In genomic region chr3:53845881-53846133, GRCh38 we compare ENCODE assay signal across 8 cellular contexts. TPM values are rescaled to one million over a fixed set of nuclear protein-coding genes. Genes with fewer than 3 reads are reported as not detected.
DNase-seq lines count a peak whose midpoint lies in the region; ATAC-seq and TF ChIP-seq lines count a peak whose summit lies in the region.

No MANE protein-coding gene starts in this region.

- no peak overlapping the region for H3K27ac Mint-ChIP-seq in neural crest cell (ENCODE audit: unreplicated experiment)

- no peak for TF ChIP-seq POLR2A in IMR-90 (IDR thresholded peaks at IDR 0.05; ENCODE audit: low read depth, low read length)

- no peaks in the 10 kb centered on the region for H3K36me3 ChIP-seq in BLaER1 treated with 17β-estradiol and CSF1 and Interleukin-3, amounts not matched to agents 10 nM and 100 nM
- H3K36me3 ChIP-seq in IMR-90 (ENCODE audit: control insufficient read depth, insufficient read depth, low read length): no peaks in the 10 kb centered on the region
- H3K36me3 ChIP-seq in effector memory CD4-positive, alpha-beta T cell (ENCODE audit: control insufficient read depth, insufficient read depth, low read length): no peaks in the 10 kb centered on the region

- H4K91ac ChIP-seq in IMR-90 (ENCODE audit: insufficient read depth, low read depth, low read length): no peak overlapping the region

- H2BK20ac ChIP-seq in IMR-90 (ENCODE audit: low read depth, low read length): no peak overlapping the region

- H3K4me1 ChIP-seq in BLaER1 treated with 17β-estradiol and CSF1 and Interleukin-3, amounts not matched to agents 10 nM and 100 nM: peaks cover 0 to 12% (median 3%) of the 10 kb centered on the region in 10 experiments; a peak in 9 of 20 replicates
- H3K4me1 ChIP-seq in IMR-90 (ENCODE audit: control insufficient read depth, insufficient read depth, low read length): no peaks in the 10 kb centered on the region; the same call in 1 of the 2 replicates
- peaks cover 10% of the 10 kb centered on the region for H3K4me1 ChIP-seq in effector memory CD4-positive, alpha-beta T cell (ENCODE audit: control insufficient read depth, insufficient read depth, low read length, poor library complexity, severe bottlenecking)

- in situ Hi-C loops in IMR-90 (cut with MboI; ENCODE audit: low sequenced_read_pairs): no loop called here

- H3K4me1 Mint-ChIP-seq in neural crest cell: peaks cover 26% of the 10 kb centered on the region

- intact Hi-C loops in IMR-90 (cut with micrococcal nuclease): no loop called here

- no peaks in the 10 kb centered on the region for H3K9me1 ChIP-seq in IMR-90 (ENCODE audit: insufficient read depth, low read length)

- peaks cover 11 to 20% (median 15%) of the 10 kb centered on the region in 11 experiments; a peak in 21 of 22 replicates for H3K9me3 ChIP-seq in BLaER1 treated with 17β-estradiol and CSF1 and Interleukin-3, amounts not matched to agents 10 nM and 100 nM (replicated peaks in 1 of 11)
- peaks cover 3% of the 10 kb centered on the region; the same call in 1 of the 2 replicates for H3K9me3 ChIP-seq in IMR-90 (ENCODE audit: control insufficient read depth, insufficient read depth, low read length)
- no peaks in the 10 kb centered on the region for H3K9me3 ChIP-seq in effector memory CD4-positive, alpha-beta T cell (ENCODE audit: control insufficient read depth, low read length)

- no peak overlapping the region for H2BK120ac ChIP-seq in IMR-90 (ENCODE audit: low read depth, low read length)

- no peaks in the 10 kb centered on the region for H3K36me3 Mint-ChIP-seq in neural crest cell (ENCODE audit: low read depth)

- BruUV-seq in IMR-90 (replicated peaks; lab: Mats Ljungman, UMichigan): no TSS peak

- H3K4me2 ChIP-seq in BLaER1 treated with 17β-estradiol and CSF1 and Interleukin-3, amounts not matched to agents 10 nM and 100 nM: peak overlapping the region in 7 of 11 experiments; percentile 12 to 69 (median 35); a peak in 10 of 22 replicates
- peak overlapping the region; percentile 63 for H3K4me2 ChIP-seq in IMR-90 (ENCODE audit: low read depth, low read length)

- H3K18ac ChIP-seq in IMR-90 (ENCODE audit: low read depth, low read length): no peak overlapping the region

- peak overlapping the region; percentile 90 for H2AFZ ChIP-seq in IMR-90 (replicated peaks; ENCODE audit: low read length, poor library complexity)

- H4K8ac ChIP-seq in IMR-90 (ENCODE audit: low read depth in 2 of 2, low read length in 2 of 2): no peak overlapping the region

- no peak overlapping the region for H2BK15ac ChIP-seq in IMR-90 (ENCODE audit: low read depth, low read length)

- H3K23ac ChIP-seq in IMR-90 (ENCODE audit: low read depth, low read length): no peak overlapping the region

- dilution Hi-C loops in IMR-90 (cut with HindIII; ENCODE audit: low sequenced_read_pairs, unreplicated experiment): no loop called here

- no peak for DNase-seq in IMR-90
- DNase-seq in effector memory CD4-positive, alpha-beta T cell: no peak
- peak; percentile 41 for DNase-seq in neural crest cell (ENCODE audit: low read depth, low spot score)
- no peak for DNase-seq in T-helper 9 cell

- CTCF ChIA-PET in IMR-90 (lab: Yijun Ruan, JAX): no interaction called here

- TF ChIP-seq RAD21 in IMR-90 (IDR thresholded peaks at IDR 0.05; ENCODE audit: low read length): no peak

- H2AK9ac ChIP-seq in IMR-90 (replicated peaks; ENCODE audit: low read depth, low read length, poor library complexity): no peak overlapping the region

- H3K4me3 ChIP-seq in BLaER1 treated with 17β-estradiol and CSF1 and Interleukin-3, amounts not matched to agents 10 nM and 100 nM: peak overlapping the region in 5 of 10 experiments; percentile 20 to 49 (median 43); a peak in 9 of 20 replicates
- H3K4me3 ChIP-seq in IMR-90 (ENCODE audit: insufficient read depth, low read depth, low read length): peak overlapping the region; percentile 42
- H3K4me3 ChIP-seq in effector memory CD4-positive, alpha-beta T cell (ENCODE audit: insufficient read depth, low read depth, low read length, poor library complexity, severe bottlenecking): peak overlapping the region; percentile 51

- no peaks in the 10 kb centered on the region for H3K9me3 Mint-ChIP-seq in neural crest cell

- H3K9ac ChIP-seq in BLaER1 treated with 17β-estradiol and CSF1 and Interleukin-3, amounts not matched to agents 10 nM and 100 nM: peak overlapping the region in 2 of 11 experiments; percentile 22 to 48; a peak in 2 of 22 replicates
- no peak overlapping the region; the same call in 1 of the 2 replicates for H3K9ac ChIP-seq in IMR-90 (ENCODE audit: low read depth, low read length)

- WGBS in IMR-90 (ENCODE audit: extremely low coverage in 2 of 2, insufficient read length in 1 of 2), 2 experiments: 1% methylated on average over 30 of the region's 34 CpGs; no CpG with 5 or more reads in 1 of the 2 experiments

- no peak overlapping the region for H3K14ac ChIP-seq in IMR-90 (replicated peaks; ENCODE audit: low read depth, low read length)

- H3K27me3 ChIP-seq in BLaER1 treated with 17β-estradiol and CSF1 and Interleukin-3, amounts not matched to agents 10 nM and 100 nM: peaks cover 31 to 48% (median 40%) of the 10 kb centered on the region in 11 experiments
- H3K27me3 ChIP-seq in IMR-90 (ENCODE audit: control insufficient read depth, insufficient read depth, low read length): peaks cover 58% of the 10 kb centered on the region
- peaks cover 26% of the 10 kb centered on the region for H3K27me3 ChIP-seq in effector memory CD4-positive, alpha-beta T cell (replicated peaks; ENCODE audit: control insufficient read depth, insufficient read depth, low read length, poor library complexity, severe bottlenecking)

- H3K79me1 ChIP-seq in IMR-90 (ENCODE audit: low read depth in 1 of 2, low read length in 2 of 2): no peaks in the 10 kb centered on the region

- H4K5ac ChIP-seq in IMR-90 (ENCODE audit: low read depth, low read length): no peak overlapping the region

- no peak overlapping the region for H3K4ac ChIP-seq in IMR-90 (ENCODE audit: low read depth, low read length)

- TF ChIP-seq CTCF in IMR-90 (conservative IDR thresholded peaks at IDR 0.05; ENCODE audit: low read depth, low read length) (no peak), neural crest cell (conservative IDR thresholded peaks at IDR 0.05) (no peak)

- no peak overlapping the region for H2BK5ac ChIP-seq in IMR-90 (ENCODE audit: low read depth, low read length, poor library complexity, severe bottlenecking)

- ATAC-seq in IMR-90 (ENCODE audit: low read depth) (no peak), GM21529 (IDR thresholded peaks at IDR 0.05; ENCODE audit: unreplicated experiment) (no peak), GM21360 (IDR thresholded peaks at IDR 0.05; ENCODE audit: unreplicated experiment) (no peak), GM18870 (IDR thresholded peaks at IDR 0.05; ENCODE audit: unreplicated experiment) (no peak)

- H4K20me1 ChIP-seq in BLaER1 treated with 17β-estradiol and CSF1 and Interleukin-3, amounts not matched to agents 10 nM and 100 nM: peaks cover 0 to 4% (median 0%) of the 10 kb centered on the region in 11 experiments; a peak in 1 of 22 replicates
- no peaks in the 10 kb centered on the region for H4K20me1 ChIP-seq in IMR-90 (ENCODE audit: insufficient read depth, low read length)

- POLR2A ChIA-PET in IMR-90 (lab: Charles Lee; ENCODE audit: unreplicated experiment): no interaction called here

- H2AK5ac ChIP-seq in IMR-90 (ENCODE audit: low read depth, low read length): no peak overlapping the region

- H3K4me3 Mint-ChIP-seq in neural crest cell: peak overlapping the region; percentile 83

- H3K27ac ChIP-seq in BLaER1 treated with 17β-estradiol and CSF1 and Interleukin-3, amounts not matched to agents 10 nM and 100 nM: no peak overlapping the region
- no peak overlapping the region for H3K27ac ChIP-seq in IMR-90 (ENCODE audit: insufficient read depth, low read length)
- H3K27ac ChIP-seq in effector memory CD4-positive, alpha-beta T cell (ENCODE audit: insufficient read depth, low read length, poor library complexity, severe bottlenecking): no peak overlapping the region

- no peak overlapping the region for H3K56ac ChIP-seq in IMR-90 (ENCODE audit: extremely low read depth, insufficient read depth, low read length)

- H3K27me3 Mint-ChIP-seq in neural crest cell (ENCODE audit: low read depth): peaks cover 40% of the 10 kb centered on the region

TF ChIP-seq in IMR-90, 13 proteins besides CTCF, POLR2A, EP300 and RAD21 (continues in another document):
- TF ChIP-seq BHLHE40 (IDR thresholded peaks at IDR 0.05; ENCODE audit: low read depth, low read length): no peak
- no peak for TF ChIP-seq SMC3 (IDR thresholded peaks at IDR 0.05; ENCODE audit: low read depth, low read length)
- no peak for TF ChIP-seq MXI1 (IDR thresholded peaks at IDR 0.05; ENCODE audit: borderline replicate concordance, low read depth, low read length)
- no peak for TF ChIP-seq CEBPB (IDR thresholded peaks at IDR 0.05; ENCODE audit: low read depth, low read length)
- no peak for TF ChIP-seq CHD1 (IDR thresholded peaks at IDR 0.05; ENCODE audit: low read depth, low read length)
- TF ChIP-seq RCOR1 (IDR thresholded peaks at IDR 0.05; ENCODE audit: insufficient replicate concordance, low read length): no peak
- no peak for TF ChIP-seq FOS (IDR thresholded peaks at IDR 0.05; ENCODE audit: low read depth, low read length)

RNA-seq across cellular contexts. Expression of gene CHDH, which starts 0.4 kb away (rescaled TPM):
- total RNA-seq in IMR-90 (2012; rRNA removed) (under 0.01 and 0.28 TPM in 2 replicates), neural crest cell (3.0 and 4.3 TPM in 2 replicates)
- polyA plus RNA-seq in IMR-90 (2012; rRNA removed): 0.07 and 0.19 TPM in 2 replicates
- 0.02 and 0.08 TPM in 2 replicates for polyA plus RNA-seq in IMR-90 (2012; cell fraction: cytosol; rRNA removed)
- polyA plus RNA-seq in IMR-90 (2012; cell fraction: nucleus; rRNA removed; ENCODE audit: low replicate concordance): 0.23 and 0.29 TPM in 2 replicates

RNA-seq across cellular contexts. Expression of gene IL17RB, which starts 0.6 kb away (rescaled TPM):
- total RNA-seq in IMR-90 (2012; rRNA removed) (under 0.01 TPM in 1 of 2 replicates, not detected in the other), neural crest cell (2.4 and 3.1 TPM in 2 replicates)
- 0.09 TPM in 1 of 2 replicates, not detected in the other for polyA plus RNA-seq in IMR-90 (2012; rRNA removed)
- 0.03 TPM in 1 of 2 replicates, not detected in the other for polyA plus RNA-seq in IMR-90 (2012; cell fraction: cytosol; rRNA removed)
- 0.12 and 0.25 TPM in 2 replicates for polyA plus RNA-seq in IMR-90 (2012; cell fraction: nucleus; rRNA removed; ENCODE audit: low replicate concordance)

RNA-seq across cellular contexts. Expression of gene ACTR8, which starts 36.1 kb away (rescaled TPM):
- total RNA-seq in IMR-90 (2012; rRNA removed) (31.4 and 35.8 TPM in 2 replicates), neural crest cell (49.9 and 52.6 TPM in 2 replicates)
- polyA plus RNA-seq in IMR-90 (2012; rRNA removed): 14.5 and 20.3 TPM in 2 replicates
- 4.6 and 6.5 TPM in 2 replicates for polyA plus RNA-seq in IMR-90 (2012; cell fraction: cytosol; rRNA removed)
- polyA plus RNA-seq in IMR-90 (2012; cell fraction: nucleus; rRNA removed; ENCODE audit: low replicate concordance): 7.6 and 24.1 TPM in 2 replicates

RNA-seq across cellular contexts. Expression of gene SELENOK, which starts 45.9 kb away (rescaled TPM):
- total RNA-seq in IMR-90 (2012; rRNA removed): 19.2 and 37.1 TPM in 2 replicates
- polyA plus RNA-seq in IMR-90 (2012; rRNA removed): 35.5 and 36.2 TPM in 2 replicates
- 7.9 and 31.3 TPM in 2 replicates for polyA plus RNA-seq in IMR-90 (2012; cell fraction: cytosol; rRNA removed)
- 1.6 and 16.1 TPM in 2 replicates for polyA plus RNA-seq in IMR-90 (2012; cell fraction: nucleus; rRNA removed; ENCODE audit: low replicate concordance)
- 39.2 and 42.5 TPM in 2 replicates for total RNA-seq in neural crest cell
